In the genomic region with DNA sequence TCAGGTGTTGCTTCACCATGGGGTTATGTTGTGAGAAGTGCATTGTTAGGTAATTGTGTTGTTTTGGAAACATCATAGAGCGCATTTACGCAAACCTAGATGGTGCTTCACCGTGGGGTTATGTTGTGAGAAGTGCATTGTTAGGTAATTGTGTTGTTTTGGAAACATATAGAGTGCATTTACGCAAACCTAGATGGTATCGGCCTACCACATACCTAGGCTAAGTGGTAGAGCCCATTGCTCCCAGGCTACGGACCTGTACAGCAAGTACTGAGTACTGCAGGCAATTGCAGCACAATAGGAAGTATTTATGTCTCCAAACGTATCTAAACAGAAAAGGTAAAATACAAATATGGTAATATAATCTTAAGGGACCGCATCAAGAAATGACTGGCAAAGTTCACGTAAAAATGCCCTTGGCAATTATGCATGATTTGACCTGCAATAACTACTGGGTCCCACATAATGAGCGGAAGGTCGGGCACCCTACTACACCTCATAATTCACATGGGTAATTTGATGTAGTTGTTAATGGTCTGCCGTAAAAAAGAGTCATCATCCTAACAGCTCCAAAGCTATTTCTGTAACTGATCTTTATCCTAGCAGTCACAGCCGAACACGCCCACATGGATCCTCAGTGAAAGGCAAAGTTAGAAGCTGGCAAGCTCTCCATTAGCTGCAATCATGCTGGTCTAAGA, we compare ENCODE assay signal across 18 cellular contexts.
A peak's percentile ranks its signal among the peaks of the same experiment; 100 is the strongest.
DNase-seq lines count a peak whose midpoint lies in the region; ATAC-seq, FAIRE-seq and TF ChIP-seq lines count a peak whose summit lies in the region.
"Had no signal": no experiment of that assay in that cellular context is flagged by ENCODE, and none has a peak within 500 bp of the region (broad histone marks: within the 10 kb centered on the region; RNA-seq: fewer than 3 reads in every experiment).

No MANE protein-coding gene starts in this region.

- DNase-seq in EH (ENCODE audit: low read depth) (peak; percentile 69), IMR-90 (peak; percentile 13), H1 (ENCODE audit: low read depth in 1 of 2, low spot score in 2 of 2) (peak in 1 of 2 experiments; percentile 41), occipital lobe (lab: John Stamatoyannopoulos, UW) (peak; percentile 10), GM12892 (ENCODE audit: insufficient read length) (no peak), hepatic stellate cell (ENCODE audit: low spot score) (no peak), SHP77 (lab: John Stamatoyannopoulos, UW) (no peak), HCEC 1CT (no peak)
- DNase-seq: activated CD4-positive, alpha-beta T cell treated with anti-CD3 and anti-CD28 coated beads for 48 hours; activated gamma-delta T cell; CD8-positive, alpha-beta memory T cell; DMS79 treated with DMSO at 0.1 percent for 48 hours; gastrocnemius medialis; NCI-H1694; RPMI8226 had no signal

- H3K23ac ChIP-seq in IMR-90 (ENCODE audit: low read depth, low read length) (no peak overlapping the region), H1 (ENCODE audit: insufficient read length) (no peak overlapping the region)

- H3K14ac ChIP-seq in IMR-90 (replicated peaks; ENCODE audit: low read depth, low read length) (no peak overlapping the region), H1 (ENCODE audit: insufficient read length) (no peak overlapping the region)

- H3K56ac ChIP-seq in IMR-90 (ENCODE audit: extremely low read depth, insufficient read depth, low read length) = no peak overlapping the region
- H3K56ac ChIP-seq in H1 (replicated peaks; ENCODE audit: insufficient read length, low read depth, low read length) = no peak overlapping the region

- no peaks in the 10 kb centered on the region; the same call in 1 of the 2 replicates for H3K23me2 ChIP-seq in H1 (ENCODE audit: low read depth, low read length)

- dilution Hi-C loops in IMR-90 (cut with HindIII; ENCODE audit: low sequenced_read_pairs, unreplicated experiment) = no loop called here

- H3K9me1 ChIP-seq in IMR-90 (ENCODE audit: insufficient read depth, low read length) = no peaks in the 10 kb centered on the region; the same call in 1 of the 2 replicates

- H3K4me2 ChIP-seq in IMR-90 (ENCODE audit: low read depth, low read length) (no peak overlapping the region), H1 (ENCODE audit: insufficient read depth in 1 of 2, low read depth in 2 of 2, low read length in 2 of 2) (no peak overlapping the region; a peak in 2 of 4 replicates)

- BruUV-seq in IMR-90 (replicated peaks; lab: Mats Ljungman, UMichigan) = no TSS peak

- no peak for TF ChIP-seq POLR2A in IMR-90 (IDR thresholded peaks at IDR 0.05; ENCODE audit: low read depth, low read length)
- TF ChIP-seq POLR2A in H1 (IDR thresholded peaks at IDR 0.05; ENCODE audit: control extremely low read depth in 1 of 2, low read depth in 2 of 2, low read length in 2 of 2) = no peak
- TF ChIP-seq POLR2A in GM12892 (IDR thresholded peaks at IDR 0.05; ENCODE audit: low read depth, low read length) = no peak

- POLR2A ChIA-PET in IMR-90 (lab: Charles Lee; ENCODE audit: unreplicated experiment) = no interaction called here
- POLR2A ChIA-PET in H1 (lab: Charles Lee; ENCODE audit: partially characterized antibody) = interaction anchor here (0.7 to 1.9 kb wide), 4 partner anchors 13 to 1082 kb away, joined by 3 to 7 read pairs (median 4); a partner anchor contains a TSS

- no peak overlapping the region for H2BK15ac ChIP-seq in IMR-90 (ENCODE audit: low read depth, low read length)
- no peak overlapping the region for H2BK15ac ChIP-seq in H1 (ENCODE audit: low read length)

- H3K4me3 ChIP-seq in IMR-90 (ENCODE audit: insufficient read depth, low read depth, low read length) (no peak overlapping the region), H1 (ENCODE audit: extremely low read depth in 1 of 4, insufficient read depth in 2 of 4, low read depth in 3 of 4, low read length in 4 of 4) (no peak overlapping the region)
- H3K4me3 ChIP-seq: breast epithelium, gastrocnemius medialis, thoracic aorta had no signal

- H2AK5ac ChIP-seq in IMR-90 (ENCODE audit: low read depth, low read length) (no peak overlapping the region), H1 (ENCODE audit: low read depth, low read length) (no peak overlapping the region)

- no peak for TF ChIP-seq CTCF in IMR-90 (conservative IDR thresholded peaks at IDR 0.05; ENCODE audit: low read depth, low read length)
- TF ChIP-seq CTCF in H1 (IDR thresholded peaks at IDR 0.05; ENCODE audit: control extremely low read depth in 1 of 3, insufficient read depth in 1 of 3, low read depth in 1 of 3, low read length in 3 of 3) = no peak

- peak overlapping the region; percentile 77; the same call in 1 of the 2 replicates for H2BK12ac ChIP-seq in H1 (ENCODE audit: low read depth, low read length)

- H3K36me3 ChIP-seq in IMR-90 (ENCODE audit: control insufficient read depth, insufficient read depth, low read length) = no peaks in the 10 kb centered on the region
- no peaks in the 10 kb centered on the region for H3K36me3 ChIP-seq in H1 (ENCODE audit: control insufficient read depth in 2 of 4, insufficient read depth in 4 of 4, low read length in 3 of 4)
- H3K36me3 ChIP-seq: breast epithelium, gastrocnemius medialis, thoracic aorta had no signal

- H2BK20ac ChIP-seq in IMR-90 (ENCODE audit: low read depth, low read length) = no peak overlapping the region
- H2BK20ac ChIP-seq in H1 (ENCODE audit: low read length) = peak overlapping the region; percentile 80

- no peak overlapping the region for H2AFZ ChIP-seq in IMR-90 (replicated peaks; ENCODE audit: low read length, poor library complexity)
- H2AFZ ChIP-seq in H1 (ENCODE audit: low read length) = no peak overlapping the region

- H4K5ac ChIP-seq in IMR-90 (ENCODE audit: low read depth, low read length) = no peak overlapping the region
- H4K5ac ChIP-seq in H1 (ENCODE audit: insufficient read length, low read depth, low read length) = no peak overlapping the region

- H3K79me1 ChIP-seq in IMR-90 (ENCODE audit: low read depth in 1 of 2, low read length in 2 of 2) (no peaks in the 10 kb centered on the region), H1 (ENCODE audit: low read depth, low read length) (no peaks in the 10 kb centered on the region)

- H3K9me3 ChIP-seq in IMR-90 (ENCODE audit: control insufficient read depth, insufficient read depth, low read length) (no peaks in the 10 kb centered on the region), H1 (ENCODE audit: insufficient read depth in 2 of 2, low read depth in 1 of 2, low read length in 1 of 2) (no peaks in the 10 kb centered on the region; a peak in 1 of 4 replicates)
- H3K9me3 ChIP-seq: breast epithelium, gastrocnemius medialis, thoracic aorta had no signal

- H4K91ac ChIP-seq in IMR-90 (ENCODE audit: insufficient read depth, low read depth, low read length) (no peak overlapping the region), H1 (replicated peaks; ENCODE audit: insufficient read length, low read length) (peak overlapping the region; percentile 34)

- H2BK120ac ChIP-seq in IMR-90 (ENCODE audit: low read depth, low read length) (no peak overlapping the region), H1 (replicated peaks; ENCODE audit: low read depth, low read length) (peak overlapping the region; percentile 15)

- no peaks in the 10 kb centered on the region for H3K27me3 ChIP-seq in IMR-90 (ENCODE audit: control insufficient read depth, insufficient read depth, low read length)
- H3K27me3 ChIP-seq in H1 (replicated peaks in 1 of 4; ENCODE audit: control insufficient read depth in 3 of 4, extremely low read depth in 1 of 4, insufficient read depth in 3 of 4, low read length in 3 of 4) = no peaks in the 10 kb centered on the region
- H3K27me3 ChIP-seq: breast epithelium, gastrocnemius medialis had no signal

- TF ChIP-seq RAD21 in IMR-90 (IDR thresholded peaks at IDR 0.05; ENCODE audit: low read length) (no peak), H1 (IDR thresholded peaks at IDR 0.05 in 1 of 2, conservative IDR thresholded peaks at IDR 0.05 in 1 of 2; ENCODE audit: low read depth in 2 of 2, low read length in 2 of 2) (no peak)

- no peak overlapping the region for H2BK5ac ChIP-seq in IMR-90 (ENCODE audit: low read depth, low read length, poor library complexity, severe bottlenecking)
- peak overlapping the region; percentile 2; the same call in 1 of the 2 replicates for H2BK5ac ChIP-seq in H1 (ENCODE audit: low read depth, low read length)

- H3K4me1 ChIP-seq in IMR-90 (ENCODE audit: control insufficient read depth, insufficient read depth, low read length) (no peaks in the 10 kb centered on the region), H1 (replicated peaks in 1 of 4; ENCODE audit: control insufficient read depth in 3 of 4, insufficient read depth in 4 of 4, low read length in 3 of 4) (peaks cover 10 to 21% (median 15%) of the 10 kb centered on the region in 4 experiments)
- H3K4me1 ChIP-seq: breast epithelium, gastrocnemius medialis had no signal

- H4K8ac ChIP-seq in IMR-90 (ENCODE audit: low read depth in 2 of 2, low read length in 2 of 2) (no peak overlapping the region), H1 (ENCODE audit: extremely low read depth, insufficient read depth, low read length) (no peak overlapping the region)

- H3K4ac ChIP-seq in IMR-90 (ENCODE audit: low read depth, low read length) = no peak overlapping the region
- H3K4ac ChIP-seq in H1 (replicated peaks; ENCODE audit: insufficient read length, low read depth, low read length) = no peak overlapping the region

- ATAC-seq in IMR-90 (ENCODE audit: low read depth) = no peak
- ATAC-seq: gastrocnemius medialis, HepG2 had no signal

- CTCF ChIA-PET in IMR-90 (lab: Yijun Ruan, JAX) = interaction anchor here (0.6 kb wide), 1 partner anchor 109 kb away, joined by 4 read pairs; no protein-coding TSS in a partner anchor
- CTCF ChIA-PET in H1 (lab: Charles Lee; ENCODE audit: partially characterized antibody) = interaction anchor here (0.9 to 1.9 kb wide), 5 partner anchors 11 to 205 kb away, joined by 3 to 5 read pairs (median 3); no protein-coding TSS in a partner anchor

- 86% methylated on average over 2 of the region's 14 CpGs; no CpG with 5 or more reads in 1 of the 2 experiments for WGBS in IMR-90 (ENCODE audit: extremely low coverage in 2 of 2, insufficient read length in 1 of 2), 2 experiments
- WGBS in H1 (ENCODE audit: extremely low coverage in 1 of 2, insufficient coverage in 1 of 2, insufficient read length in 1 of 2, insufficient replicate concordance in 2 of 2, low coverage in 1 of 2, low lambda C conversion rate in 2 of 2, missing lambda C conversion rate in 1 of 2), 2 experiments = 87% methylated on average over 14 of the region's 14 CpGs; no CpG with 5 or more reads in 1 of the 2 experiments

- H3K18ac ChIP-seq in IMR-90 (ENCODE audit: low read depth, low read length) (no peak overlapping the region), H1 (ENCODE audit: extremely low read depth, low read length) (no peak overlapping the region)

- in situ Hi-C loops in IMR-90 (cut with MboI; ENCODE audit: low sequenced_read_pairs) = no loop called here

- H2AK9ac ChIP-seq in IMR-90 (replicated peaks; ENCODE audit: low read depth, low read length, poor library complexity) = no peak overlapping the region

- H3K9ac ChIP-seq in IMR-90 (ENCODE audit: low read depth, low read length) (no peak overlapping the region), H1 (replicated peaks in 1 of 4; ENCODE audit: extremely low read depth in 1 of 4, low read depth in 3 of 4, low read length in 3 of 4) (no peak overlapping the region)

- no peak for TF ChIP-seq EP300 in H1 (IDR thresholded peaks at IDR 0.05; ENCODE audit: borderline replicate concordance in 1 of 2, low read depth in 2 of 2, low read length in 2 of 2)

- H4K20me1 ChIP-seq in IMR-90 (ENCODE audit: insufficient read depth, low read length) (no peaks in the 10 kb centered on the region), H1 (replicated peaks in 1 of 2; ENCODE audit: control insufficient read depth in 1 of 2, insufficient read depth in 2 of 2, low read length in 2 of 2) (no peaks in the 10 kb centered on the region)

- intact Hi-C loops in IMR-90 (cut with micrococcal nuclease) = no loop called here

- no peak for FAIRE-seq in H1 (lab: Jason Lieb, UNC)
- no peak for FAIRE-seq in GM12892 (lab: Jason Lieb, UNC)
- FAIRE-seq: HepG2 had no signal

- H3K79me2 ChIP-seq in H1 (ENCODE audit: control insufficient read depth in 1 of 2, insufficient read depth in 2 of 2, low read length in 2 of 2) = no peaks in the 10 kb centered on the region

- H3K27ac ChIP-seq in IMR-90 (ENCODE audit: insufficient read depth, low read length) = no peak overlapping the region
- no peak overlapping the region for H3K27ac ChIP-seq in H1 (ENCODE audit: low read depth, low read length)
- H3K27ac ChIP-seq: breast epithelium, gastrocnemius medialis, thoracic aorta had no signal

Comparison
In these comparisons a context has a peak if more than half of its experiments do, and no peak if none do; other contexts are left out.
1. DNase-seq: peak in EH (single experiment), IMR-90 (single experiment) and occipital lobe (single experiment); none in GM12892 (single experiment), hepatic stellate cell (single experiment), SHP77 (0 of 2) and HCEC 1CT (single experiment).